In the genomic region with DNA sequence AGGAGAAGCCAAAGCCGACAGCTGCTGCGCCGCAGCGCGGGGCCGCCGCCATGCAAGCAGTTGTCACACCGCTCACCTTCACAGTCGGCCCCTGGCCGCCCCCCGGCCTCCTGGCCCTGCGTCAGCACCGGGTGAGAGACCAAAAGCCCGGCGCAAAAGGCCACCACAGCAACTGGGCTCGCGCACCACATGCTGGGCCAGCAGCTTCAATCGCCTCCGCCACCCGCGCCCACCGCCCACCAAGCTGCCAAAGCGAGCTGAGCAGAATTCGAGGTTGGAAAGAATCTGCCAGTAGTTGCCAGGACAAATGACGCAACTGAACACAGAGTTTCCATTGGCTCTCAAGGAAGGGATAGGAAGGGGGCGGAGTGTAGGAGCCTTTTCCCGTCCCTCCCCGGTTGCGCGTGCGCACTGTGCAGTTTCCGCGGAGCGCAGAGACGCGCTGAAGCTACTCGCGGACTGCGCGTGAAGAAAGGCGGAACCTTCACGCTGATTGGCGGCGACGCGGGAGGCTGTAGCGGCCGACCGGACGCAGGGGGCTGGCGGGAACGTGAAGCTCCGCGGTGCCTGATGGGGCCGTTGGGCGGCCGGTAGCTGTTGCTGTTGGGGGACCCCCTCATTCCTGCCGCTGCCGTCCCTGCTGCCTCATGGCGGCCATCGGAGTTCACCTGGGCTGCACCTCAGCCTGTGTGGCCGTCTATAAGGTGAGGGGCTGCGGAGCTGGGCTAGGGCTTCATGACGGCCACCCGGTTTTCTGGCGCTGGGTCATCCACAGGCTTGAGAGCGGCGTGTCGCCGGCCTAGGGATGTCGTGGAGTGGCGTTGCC, we compare ENCODE assay signal across 8 cellular contexts. TPM values are rescaled to one million over a fixed set of nuclear protein-coding genes. Genes with fewer than 3 reads are reported as not detected.
A peak's percentile ranks its signal among the peaks of the same experiment; 100 is the strongest.
DNase-seq lines count a peak whose midpoint lies in the region; ATAC-seq and TF ChIP-seq lines count a peak whose summit lies in the region.

A gene (minus strand): TSS at position 282 of the 826 bp plus-strand sequence. CDS start 91 bp downstream, at position 191.
A gene with protein sequence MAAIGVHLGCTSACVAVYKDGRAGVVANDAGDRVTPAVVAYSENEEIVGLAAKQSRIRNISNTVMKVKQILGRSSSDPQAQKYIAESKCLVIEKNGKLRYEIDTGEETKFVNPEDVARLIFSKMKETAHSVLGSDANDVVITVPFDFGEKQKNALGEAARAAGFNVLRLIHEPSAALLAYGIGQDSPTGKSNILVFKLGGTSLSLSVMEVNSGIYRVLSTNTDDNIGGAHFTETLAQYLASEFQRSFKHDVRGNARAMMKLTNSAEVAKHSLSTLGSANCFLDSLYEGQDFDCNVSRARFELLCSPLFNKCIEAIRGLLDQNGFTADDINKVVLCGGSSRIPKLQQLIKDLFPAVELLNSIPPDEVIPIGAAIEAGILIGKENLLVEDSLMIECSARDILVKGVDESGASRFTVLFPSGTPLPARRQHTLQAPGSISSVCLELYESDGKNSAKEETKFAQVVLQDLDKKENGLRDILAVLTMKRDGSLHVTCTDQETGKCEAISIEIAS (plus strand): TSS at position 551 of the 826 bp plus-strand sequence. CDS start 97 bp downstream, at position 648.
A gene with protein sequence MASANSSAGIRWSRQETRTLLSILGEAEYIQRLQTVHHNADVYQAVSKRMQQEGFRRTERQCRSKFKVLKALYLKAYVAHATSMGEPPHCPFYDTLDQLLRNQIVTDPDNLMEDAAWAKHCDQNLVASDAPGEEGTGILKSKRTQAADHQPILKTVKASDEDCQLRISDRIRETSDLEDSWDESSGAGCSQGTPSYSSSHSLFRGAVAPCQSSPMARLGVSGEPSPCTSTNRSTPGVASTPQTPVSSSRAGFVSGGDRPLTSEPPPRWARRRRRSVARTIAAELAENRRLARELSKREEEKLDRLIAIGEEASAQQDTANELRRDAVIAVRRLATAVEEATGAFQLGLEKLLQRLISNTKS (plus strand): TSS at position 551 of the 826 bp plus-strand sequence. CDS start 3,979 bp downstream, outside the sequence.

- H3K27ac ChIP-seq in BLaER1 (peak within 1 kb of the TSS; percentile 94), coronary artery (peak within 1 kb of the TSS; percentile 90 to 97), layer of hippocampus (ENCODE audit: low read depth, low read length) (peak within 1 kb of the TSS; percentile 98)

- peak within 1 kb of the TSS; percentile 93 for H3K4me2 ChIP-seq in BLaER1

- peaks cover 26% of the 10 kb centered on the region for H3K36me3 Mint-ChIP-seq in activated CD4-positive, alpha-beta T cell treated with anti-CD3 and anti-CD28 coated beads, Interleukin-2, amount 10 ng/mL, durations not matched to agents 7 days and 5 days (ENCODE audit: low read depth)

- no peak for TF ChIP-seq CTCF in coronary artery (IDR thresholded peaks at IDR 0.05)

- no peaks in the 10 kb centered on the region for H3K27me3 Mint-ChIP-seq in activated CD4-positive, alpha-beta T cell treated with anti-CD3 and anti-CD28 coated beads, Interleukin-2, amount 10 ng/mL, durations not matched to agents 7 days and 5 days

- DNase-seq in NCI-H69 (lab: John Stamatoyannopoulos, UW) (peak; percentile 98), coronary artery (ENCODE audit: low spot score) (peak; percentile 99)
- peak; percentile 100 for DNase-seq in activated CD4-positive, alpha-beta T cell treated with anti-CD3 and anti-CD28 coated beads, Interleukin-2, amount 10 ng/mL, durations not matched to agents 7 days and 5 days
- peak; percentile 99 for DNase-seq in stimulated activated CD4-positive, alpha-beta T cell treated with anti-CD3 and anti-CD28 coated beads, Interleukin-1b, Interleukin-23, amount 100 ng/mL, for 4 hours (ENCODE audit: low read depth in 2 of 2)

- H3K4me3 Mint-ChIP-seq in activated CD4-positive, alpha-beta T cell treated with anti-CD3 and anti-CD28 coated beads, Interleukin-2, amount 10 ng/mL, durations not matched to agents 7 days and 5 days, result peak within 1 kb of the TSS; percentile 84

- CTCF ChIA-PET in activated CD4-positive, alpha-beta T cell treated with anti-CD3 and anti-CD28 coated beads, Interleukin-2, amount 10 ng/mL, durations not matched to agents 7 days and 5 days (lab: Charles Lee), result interaction anchor here (0.6 to 1.7 kb wide), 17 partner anchors 8 to 301 kb away, joined by 3 to 6 read pairs (median 4); no protein-coding TSS in a partner anchor

- peaks cover 29% of the 10 kb centered on the region for H3K36me3 ChIP-seq in BLaER1

- peak within 1 kb of the TSS; percentile 96 for H3K27ac Mint-ChIP-seq in activated CD4-positive, alpha-beta T cell treated with anti-CD3 and anti-CD28 coated beads, Interleukin-2, amount 10 ng/mL, durations not matched to agents 7 days and 5 days

- H3K9me3 ChIP-seq in BLaER1, result no peaks in the 10 kb centered on the region

- POLR2A ChIA-PET in activated CD4-positive, alpha-beta T cell treated with anti-CD3 and anti-CD28 coated beads, Interleukin-2, amount 10 ng/mL, durations not matched to agents 7 days and 5 days (lab: Charles Lee), result interaction anchor here (0.6 to 1.0 kb wide), 5 partner anchors 20 to 652 kb away, joined by 3 to 4 read pairs (median 4); no protein-coding TSS in a partner anchor

- peaks cover 29% of the 10 kb centered on the region for H3K4me1 Mint-ChIP-seq in activated CD4-positive, alpha-beta T cell treated with anti-CD3 and anti-CD28 coated beads, Interleukin-2, amount 10 ng/mL, durations not matched to agents 7 days and 5 days

- H4K20me1 ChIP-seq in BLaER1, result peaks cover 28% of the 10 kb centered on the region

- H3K27me3 ChIP-seq in BLaER1, result no peaks in the 10 kb centered on the region
- H3K27me3 ChIP-seq in layer of hippocampus (ENCODE audit: control insufficient read depth, insufficient read depth, low read length), result no peaks in the 10 kb centered on the region

- ATAC-seq in GM19328 (IDR thresholded peaks at IDR 0.05; ENCODE audit: unreplicated experiment) (peak; percentile 95), HG03520 (IDR thresholded peaks at IDR 0.05; ENCODE audit: unreplicated experiment) (peak; percentile 92)

- peaks cover 24% of the 10 kb centered on the region for H3K4me1 ChIP-seq in BLaER1

- H3K4me3 ChIP-seq in BLaER1 (peak within 1 kb of the TSS; percentile 99), coronary artery (peak within 1 kb of the TSS; percentile 97)

- peak within 1 kb of the TSS; percentile 96 for H3K9ac ChIP-seq in BLaER1

- H3K9me3 Mint-ChIP-seq in activated CD4-positive, alpha-beta T cell treated with anti-CD3 and anti-CD28 coated beads, Interleukin-2, amount 10 ng/mL, durations not matched to agents 7 days and 5 days, result no peaks in the 10 kb centered on the region

RNA-seq across cellular contexts. Expression of the first gene that starts in this region (rescaled TPM):
- under 1 TPM; 0.67 to 0.85 TPM for total RNA-seq in activated CD4-positive, alpha-beta T cell treated with anti-CD3 and anti-CD28 coated beads, Interleukin-2, amount 10 ng/mL, durations not matched to agents 7 days and 5 days

RNA-seq across cellular contexts. Expression of the second gene that starts in this region (rescaled TPM):
- 10 to 100 TPM; 24.6 to 26.8 TPM for total RNA-seq in activated CD4-positive, alpha-beta T cell treated with anti-CD3 and anti-CD28 coated beads, Interleukin-2, amount 10 ng/mL, durations not matched to agents 7 days and 5 days

RNA-seq across cellular contexts. Expression of the third gene that starts in this region (rescaled TPM):
- 10 to 100 TPM; 18.3 to 21.6 TPM for total RNA-seq in activated CD4-positive, alpha-beta T cell treated with anti-CD3 and anti-CD28 coated beads, Interleukin-2, amount 10 ng/mL, durations not matched to agents 7 days and 5 days

Comparison
In these comparisons a context has a peak if more than half of its experiments do, and no peak if none do; other contexts are left out.
1. Peak in every context shown above with its lines: DNase-seq, ATAC-seq, H3K4me3 ChIP-seq and H3K27ac ChIP-seq.